31 cellular contexts compared by ENCODE assay signal in genomic region chr12:81930037-81930436, GRCh38.
"Had no signal": no experiment of that assay in that cellular context is flagged by ENCODE, and none has a peak within 500 bp of the region (broad histone marks: within the 10 kb centered on the region; RNA-seq: fewer than 3 reads in every experiment).

No MANE protein-coding gene starts in this region.

- H3K27me3 ChIP-seq: MG63 had no signal

- H3K4me3 ChIP-seq: MG63 had no signal

- H3K36me3 ChIP-seq: MG63 had no signal

- DNase-seq: Karpas-422, Kasumi-1, MG63, MM.1S, MV-4-11, NCI-H1048, NCI-H1092, NCI-H1092 treated with DMSO at 0.1 percent for 48 hours, NCI-H1417 treated with DMSO at 0.1 percent for 48 hours, NCI-H1436, NCI-H1436 treated with DMSO at 0.1 percent for 48 hours, NCI-H146, NCI-H1694, NCI-H1694 treated with DMSO at 0.1 percent for 48 hours, NCI-H187, NCI-H187 treated with DMSO at 0.1 percent for 48 hours, NCI-H1930, NCI-H2029, NCI-H2029 treated with DMSO at 0.1 percent for 48 hours, NCI-H2081, NCI-H2081 treated with DMSO at 0.1 percent for 48 hours, NCI-H2107, NCI-H2171, NCI-H2171 treated with DMSO at 0.1 percent for 48 hours, NCI-H2227 treated with DMSO at 0.1 percent for 48 hours, NCI-H226, NCI-H345, NCI-H446, NCI-H446 treated with DMSO at 0.1 percent for 48 hours, NCI-H510A, NCI-H510A treated with DMSO at 0.1 percent for 48 hours had no signal

- H3K9me3 ChIP-seq: MG63 had no signal
